1 cellular context compared by ENCODE assay signal in the genomic region with DNA sequence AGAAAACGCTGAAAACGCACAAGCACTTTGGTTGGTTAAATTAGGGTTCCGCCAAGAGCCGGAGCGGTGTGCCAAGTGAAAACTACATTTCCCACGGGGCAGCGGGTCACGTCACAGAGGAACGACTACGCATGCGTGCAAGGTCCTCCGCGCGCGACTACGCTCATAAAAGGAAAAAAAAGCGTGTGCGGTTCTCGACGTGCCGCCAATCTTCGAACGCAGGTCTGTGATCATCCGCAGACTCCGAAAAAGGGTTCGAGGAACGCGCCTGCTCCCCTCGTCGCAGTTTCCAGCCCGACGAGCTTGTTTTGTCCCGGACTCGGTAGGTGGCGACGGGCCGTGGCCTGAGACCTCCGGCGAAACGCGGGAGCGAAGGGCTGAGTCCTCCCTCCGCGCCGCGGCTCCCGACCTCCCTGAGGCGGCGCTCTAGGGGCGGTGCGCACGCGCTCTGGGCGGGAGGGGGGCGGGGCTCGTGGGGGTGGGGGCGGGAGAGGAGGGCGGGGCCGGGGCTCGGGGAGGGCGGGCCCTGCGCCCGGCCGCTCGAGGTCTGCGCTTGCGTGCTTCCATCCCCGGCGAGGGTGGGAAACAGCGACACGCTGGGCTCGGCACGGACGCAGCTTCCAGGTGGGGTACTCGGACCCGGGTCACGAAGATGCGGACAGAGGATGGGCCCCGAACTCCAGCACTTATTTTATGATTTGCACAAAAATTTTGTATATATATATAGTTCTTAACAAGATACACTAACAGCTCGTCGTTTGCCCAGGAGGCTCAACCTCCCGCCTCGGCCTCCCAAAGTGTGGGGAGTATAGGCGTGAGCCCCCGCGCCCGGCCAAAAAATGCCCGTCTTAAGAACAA.
TF ChIP-seq lines count a peak whose summit lies in the region.

A gene (plus strand): TSS at position 145 of the 858 bp plus-strand sequence. CDS start 27,150 bp downstream, outside the sequence.

TF ChIP-seq in K562, 482 proteins besides CTCF, POLR2A, EP300 and RAD21 (continued from another document and continues in another):
- TF ChIP-seq, protein P1, sequence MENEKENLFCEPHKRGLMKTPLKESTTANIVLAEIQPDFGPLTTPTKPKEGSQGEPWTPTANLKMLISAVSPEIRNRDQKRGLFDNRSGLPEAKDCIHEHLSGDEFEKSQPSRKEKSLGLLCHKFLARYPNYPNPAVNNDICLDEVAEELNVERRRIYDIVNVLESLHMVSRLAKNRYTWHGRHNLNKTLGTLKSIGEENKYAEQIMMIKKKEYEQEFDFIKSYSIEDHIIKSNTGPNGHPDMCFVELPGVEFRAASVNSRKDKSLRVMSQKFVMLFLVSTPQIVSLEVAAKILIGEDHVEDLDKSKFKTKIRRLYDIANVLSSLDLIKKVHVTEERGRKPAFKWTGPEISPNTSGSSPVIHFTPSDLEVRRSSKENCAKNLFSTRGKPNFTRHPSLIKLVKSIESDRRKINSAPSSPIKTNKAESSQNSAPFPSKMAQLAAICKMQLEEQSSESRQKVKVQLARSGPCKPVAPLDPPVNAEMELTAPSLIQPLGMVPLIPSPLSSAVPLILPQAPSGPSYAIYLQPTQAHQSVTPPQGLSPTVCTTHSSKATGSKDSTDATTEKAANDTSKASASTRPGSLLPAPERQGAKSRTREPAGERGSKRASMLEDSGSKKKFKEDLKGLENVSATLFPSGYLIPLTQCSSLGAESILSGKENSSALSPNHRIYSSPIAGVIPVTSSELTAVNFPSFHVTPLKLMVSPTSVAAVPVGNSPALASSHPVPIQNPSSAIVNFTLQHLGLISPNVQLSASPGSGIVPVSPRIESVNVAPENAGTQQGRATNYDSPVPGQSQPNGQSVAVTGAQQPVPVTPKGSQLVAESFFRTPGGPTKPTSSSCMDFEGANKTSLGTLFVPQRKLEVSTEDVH (IDR thresholded peaks at IDR 0.05; ENCODE audit: low read depth, partially characterized antibody) = peak; percentile 69
- TF ChIP-seq, protein P2, sequence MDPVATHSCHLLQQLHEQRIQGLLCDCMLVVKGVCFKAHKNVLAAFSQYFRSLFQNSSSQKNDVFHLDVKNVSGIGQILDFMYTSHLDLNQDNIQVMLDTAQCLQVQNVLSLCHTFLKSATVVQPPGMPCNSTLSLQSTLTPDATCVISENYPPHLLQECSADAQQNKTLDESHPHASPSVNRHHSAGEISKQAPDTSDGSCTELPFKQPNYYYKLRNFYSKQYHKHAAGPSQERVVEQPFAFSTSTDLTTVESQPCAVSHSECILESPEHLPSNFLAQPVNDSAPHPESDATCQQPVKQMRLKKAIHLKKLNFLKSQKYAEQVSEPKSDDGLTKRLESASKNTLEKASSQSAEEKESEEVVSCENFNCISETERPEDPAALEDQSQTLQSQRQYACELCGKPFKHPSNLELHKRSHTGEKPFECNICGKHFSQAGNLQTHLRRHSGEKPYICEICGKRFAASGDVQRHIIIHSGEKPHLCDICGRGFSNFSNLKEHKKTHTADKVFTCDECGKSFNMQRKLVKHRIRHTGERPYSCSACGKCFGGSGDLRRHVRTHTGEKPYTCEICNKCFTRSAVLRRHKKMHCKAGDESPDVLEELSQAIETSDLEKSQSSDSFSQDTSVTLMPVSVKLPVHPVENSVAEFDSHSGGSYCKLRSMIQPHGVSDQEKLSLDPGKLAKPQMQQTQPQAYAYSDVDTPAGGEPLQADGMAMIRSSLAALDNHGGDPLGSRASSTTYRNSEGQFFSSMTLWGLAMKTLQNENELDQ (CRISPR knock-in tag; IDR thresholded peaks at IDR 0.05; ENCODE audit: borderline replicate concordance) = no peak
- TF ChIP-seq CEBPB (tag; IDR thresholded peaks at IDR 0.05) (no peak), MCM7 (IDR thresholded peaks at IDR 0.05) (no peak), TAF9B (IDR thresholded peaks at IDR 0.05; ENCODE audit: partially characterized antibody) (peak; percentile 53), TOE1 (IDR thresholded peaks at IDR 0.05; ENCODE audit: borderline replicate concordance) (peak; percentile 50; the same call in 1 of the 2 replicates), TOE1 (CRISPR knock-in tag; IDR thresholded peaks at IDR 0.05; ENCODE audit: borderline replicate concordance, low read depth) (0 out of 2 replicates have a peak, but pooled peaks have one; percentile 30), PHF8 (IDR thresholded peaks at IDR 0.05; ENCODE audit: borderline replicate concordance, low read length) (peak; percentile 99), RBM25 (IDR thresholded peaks at IDR 0.05; ENCODE audit: low read depth, low read length, severe bottlenecking) (peak; percentile 22)
- TF ChIP-seq, protein P3, sequence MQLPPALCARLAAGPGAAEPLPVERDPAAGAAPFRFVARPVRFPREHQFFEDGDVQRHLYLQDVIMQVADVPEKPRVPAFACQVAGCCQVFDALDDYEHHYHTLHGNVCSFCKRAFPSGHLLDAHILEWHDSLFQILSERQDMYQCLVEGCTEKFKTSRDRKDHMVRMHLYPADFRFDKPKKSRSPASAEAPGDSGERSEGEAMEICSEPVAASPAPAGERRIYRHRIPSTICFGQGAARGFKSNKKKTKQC (CRISPR knock-in tag; IDR thresholded peaks at IDR 0.05) = no peak
- TF ChIP-seq, protein P4, sequence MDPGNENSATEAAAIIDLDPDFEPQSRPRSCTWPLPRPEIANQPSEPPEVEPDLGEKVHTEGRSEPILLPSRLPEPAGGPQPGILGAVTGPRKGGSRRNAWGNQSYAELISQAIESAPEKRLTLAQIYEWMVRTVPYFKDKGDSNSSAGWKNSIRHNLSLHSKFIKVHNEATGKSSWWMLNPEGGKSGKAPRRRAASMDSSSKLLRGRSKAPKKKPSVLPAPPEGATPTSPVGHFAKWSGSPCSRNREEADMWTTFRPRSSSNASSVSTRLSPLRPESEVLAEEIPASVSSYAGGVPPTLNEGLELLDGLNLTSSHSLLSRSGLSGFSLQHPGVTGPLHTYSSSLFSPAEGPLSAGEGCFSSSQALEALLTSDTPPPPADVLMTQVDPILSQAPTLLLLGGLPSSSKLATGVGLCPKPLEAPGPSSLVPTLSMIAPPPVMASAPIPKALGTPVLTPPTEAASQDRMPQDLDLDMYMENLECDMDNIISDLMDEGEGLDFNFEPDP (CRISPR knock-in tag; IDR thresholded peaks at IDR 0.05) = 0 out of 2 replicates have a peak, but pooled peaks have one; percentile 18
- TF ChIP-seq, protein P5, sequence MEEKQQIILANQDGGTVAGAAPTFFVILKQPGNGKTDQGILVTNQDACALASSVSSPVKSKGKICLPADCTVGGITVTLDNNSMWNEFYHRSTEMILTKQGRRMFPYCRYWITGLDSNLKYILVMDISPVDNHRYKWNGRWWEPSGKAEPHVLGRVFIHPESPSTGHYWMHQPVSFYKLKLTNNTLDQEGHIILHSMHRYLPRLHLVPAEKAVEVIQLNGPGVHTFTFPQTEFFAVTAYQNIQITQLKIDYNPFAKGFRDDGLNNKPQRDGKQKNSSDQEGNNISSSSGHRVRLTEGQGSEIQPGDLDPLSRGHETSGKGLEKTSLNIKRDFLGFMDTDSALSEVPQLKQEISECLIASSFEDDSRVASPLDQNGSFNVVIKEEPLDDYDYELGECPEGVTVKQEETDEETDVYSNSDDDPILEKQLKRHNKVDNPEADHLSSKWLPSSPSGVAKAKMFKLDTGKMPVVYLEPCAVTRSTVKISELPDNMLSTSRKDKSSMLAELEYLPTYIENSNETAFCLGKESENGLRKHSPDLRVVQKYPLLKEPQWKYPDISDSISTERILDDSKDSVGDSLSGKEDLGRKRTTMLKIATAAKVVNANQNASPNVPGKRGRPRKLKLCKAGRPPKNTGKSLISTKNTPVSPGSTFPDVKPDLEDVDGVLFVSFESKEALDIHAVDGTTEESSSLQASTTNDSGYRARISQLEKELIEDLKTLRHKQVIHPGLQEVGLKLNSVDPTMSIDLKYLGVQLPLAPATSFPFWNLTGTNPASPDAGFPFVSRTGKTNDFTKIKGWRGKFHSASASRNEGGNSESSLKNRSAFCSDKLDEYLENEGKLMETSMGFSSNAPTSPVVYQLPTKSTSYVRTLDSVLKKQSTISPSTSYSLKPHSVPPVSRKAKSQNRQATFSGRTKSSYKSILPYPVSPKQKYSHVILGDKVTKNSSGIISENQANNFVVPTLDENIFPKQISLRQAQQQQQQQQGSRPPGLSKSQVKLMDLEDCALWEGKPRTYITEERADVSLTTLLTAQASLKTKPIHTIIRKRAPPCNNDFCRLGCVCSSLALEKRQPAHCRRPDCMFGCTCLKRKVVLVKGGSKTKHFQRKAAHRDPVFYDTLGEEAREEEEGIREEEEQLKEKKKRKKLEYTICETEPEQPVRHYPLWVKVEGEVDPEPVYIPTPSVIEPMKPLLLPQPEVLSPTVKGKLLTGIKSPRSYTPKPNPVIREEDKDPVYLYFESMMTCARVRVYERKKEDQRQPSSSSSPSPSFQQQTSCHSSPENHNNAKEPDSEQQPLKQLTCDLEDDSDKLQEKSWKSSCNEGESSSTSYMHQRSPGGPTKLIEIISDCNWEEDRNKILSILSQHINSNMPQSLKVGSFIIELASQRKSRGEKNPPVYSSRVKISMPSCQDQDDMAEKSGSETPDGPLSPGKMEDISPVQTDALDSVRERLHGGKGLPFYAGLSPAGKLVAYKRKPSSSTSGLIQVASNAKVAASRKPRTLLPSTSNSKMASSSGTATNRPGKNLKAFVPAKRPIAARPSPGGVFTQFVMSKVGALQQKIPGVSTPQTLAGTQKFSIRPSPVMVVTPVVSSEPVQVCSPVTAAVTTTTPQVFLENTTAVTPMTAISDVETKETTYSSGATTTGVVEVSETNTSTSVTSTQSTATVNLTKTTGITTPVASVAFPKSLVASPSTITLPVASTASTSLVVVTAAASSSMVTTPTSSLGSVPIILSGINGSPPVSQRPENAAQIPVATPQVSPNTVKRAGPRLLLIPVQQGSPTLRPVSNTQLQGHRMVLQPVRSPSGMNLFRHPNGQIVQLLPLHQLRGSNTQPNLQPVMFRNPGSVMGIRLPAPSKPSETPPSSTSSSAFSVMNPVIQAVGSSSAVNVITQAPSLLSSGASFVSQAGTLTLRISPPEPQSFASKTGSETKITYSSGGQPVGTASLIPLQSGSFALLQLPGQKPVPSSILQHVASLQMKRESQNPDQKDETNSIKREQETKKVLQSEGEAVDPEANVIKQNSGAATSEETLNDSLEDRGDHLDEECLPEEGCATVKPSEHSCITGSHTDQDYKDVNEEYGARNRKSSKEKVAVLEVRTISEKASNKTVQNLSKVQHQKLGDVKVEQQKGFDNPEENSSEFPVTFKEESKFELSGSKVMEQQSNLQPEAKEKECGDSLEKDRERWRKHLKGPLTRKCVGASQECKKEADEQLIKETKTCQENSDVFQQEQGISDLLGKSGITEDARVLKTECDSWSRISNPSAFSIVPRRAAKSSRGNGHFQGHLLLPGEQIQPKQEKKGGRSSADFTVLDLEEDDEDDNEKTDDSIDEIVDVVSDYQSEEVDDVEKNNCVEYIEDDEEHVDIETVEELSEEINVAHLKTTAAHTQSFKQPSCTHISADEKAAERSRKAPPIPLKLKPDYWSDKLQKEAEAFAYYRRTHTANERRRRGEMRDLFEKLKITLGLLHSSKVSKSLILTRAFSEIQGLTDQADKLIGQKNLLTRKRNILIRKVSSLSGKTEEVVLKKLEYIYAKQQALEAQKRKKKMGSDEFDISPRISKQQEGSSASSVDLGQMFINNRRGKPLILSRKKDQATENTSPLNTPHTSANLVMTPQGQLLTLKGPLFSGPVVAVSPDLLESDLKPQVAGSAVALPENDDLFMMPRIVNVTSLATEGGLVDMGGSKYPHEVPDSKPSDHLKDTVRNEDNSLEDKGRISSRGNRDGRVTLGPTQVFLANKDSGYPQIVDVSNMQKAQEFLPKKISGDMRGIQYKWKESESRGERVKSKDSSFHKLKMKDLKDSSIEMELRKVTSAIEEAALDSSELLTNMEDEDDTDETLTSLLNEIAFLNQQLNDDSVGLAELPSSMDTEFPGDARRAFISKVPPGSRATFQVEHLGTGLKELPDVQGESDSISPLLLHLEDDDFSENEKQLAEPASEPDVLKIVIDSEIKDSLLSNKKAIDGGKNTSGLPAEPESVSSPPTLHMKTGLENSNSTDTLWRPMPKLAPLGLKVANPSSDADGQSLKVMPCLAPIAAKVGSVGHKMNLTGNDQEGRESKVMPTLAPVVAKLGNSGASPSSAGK (IDR thresholded peaks at IDR 0.05) = peak; percentile 87
- TF ChIP-seq, protein P6, sequence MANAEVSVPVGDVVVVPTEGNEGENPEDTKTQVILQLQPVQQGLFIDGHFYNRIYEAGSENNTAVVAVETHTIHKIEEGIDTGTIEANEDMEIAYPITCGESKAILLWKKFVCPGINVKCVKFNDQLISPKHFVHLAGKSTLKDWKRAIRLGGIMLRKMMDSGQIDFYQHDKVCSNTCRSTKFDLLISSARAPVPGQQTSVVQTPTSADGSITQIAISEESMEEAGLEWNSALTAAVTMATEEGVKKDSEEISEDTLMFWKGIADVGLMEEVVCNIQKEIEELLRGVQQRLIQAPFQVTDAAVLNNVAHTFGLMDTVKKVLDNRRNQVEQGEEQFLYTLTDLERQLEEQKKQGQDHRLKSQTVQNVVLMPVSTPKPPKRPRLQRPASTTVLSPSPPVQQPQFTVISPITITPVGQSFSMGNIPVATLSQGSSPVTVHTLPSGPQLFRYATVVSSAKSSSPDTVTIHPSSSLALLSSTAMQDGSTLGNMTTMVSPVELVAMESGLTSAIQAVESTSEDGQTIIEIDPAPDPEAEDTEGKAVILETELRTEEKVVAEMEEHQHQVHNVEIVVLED (CRISPR knock-in tag; IDR thresholded peaks at IDR 0.05) = peak; percentile 91
- TF ChIP-seq, protein P7, sequence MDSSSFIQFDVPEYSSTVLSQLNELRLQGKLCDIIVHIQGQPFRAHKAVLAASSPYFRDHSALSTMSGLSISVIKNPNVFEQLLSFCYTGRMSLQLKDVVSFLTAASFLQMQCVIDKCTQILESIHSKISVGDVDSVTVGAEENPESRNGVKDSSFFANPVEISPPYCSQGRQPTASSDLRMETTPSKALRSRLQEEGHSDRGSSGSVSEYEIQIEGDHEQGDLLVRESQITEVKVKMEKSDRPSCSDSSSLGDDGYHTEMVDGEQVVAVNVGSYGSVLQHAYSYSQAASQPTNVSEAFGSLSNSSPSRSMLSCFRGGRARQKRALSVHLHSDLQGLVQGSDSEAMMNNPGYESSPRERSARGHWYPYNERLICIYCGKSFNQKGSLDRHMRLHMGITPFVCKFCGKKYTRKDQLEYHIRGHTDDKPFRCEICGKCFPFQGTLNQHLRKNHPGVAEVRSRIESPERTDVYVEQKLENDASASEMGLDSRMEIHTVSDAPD (CRISPR knock-in tag; IDR thresholded peaks at IDR 0.05) = no peak
- TF ChIP-seq, protein P8, sequence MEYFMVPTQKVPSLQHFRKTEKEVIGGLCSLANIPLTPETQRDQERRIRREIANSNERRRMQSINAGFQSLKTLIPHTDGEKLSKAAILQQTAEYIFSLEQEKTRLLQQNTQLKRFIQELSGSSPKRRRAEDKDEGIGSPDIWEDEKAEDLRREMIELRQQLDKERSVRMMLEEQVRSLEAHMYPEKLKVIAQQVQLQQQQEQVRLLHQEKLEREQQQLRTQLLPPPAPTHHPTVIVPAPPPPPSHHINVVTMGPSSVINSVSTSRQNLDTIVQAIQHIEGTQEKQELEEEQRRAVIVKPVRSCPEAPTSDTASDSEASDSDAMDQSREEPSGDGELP (CRISPR knock-in tag; IDR thresholded peaks at IDR 0.05; ENCODE audit: borderline replicate concordance) = peak; percentile 56; the same call in 1 of the 2 replicates
- TF ChIP-seq, protein P9, sequence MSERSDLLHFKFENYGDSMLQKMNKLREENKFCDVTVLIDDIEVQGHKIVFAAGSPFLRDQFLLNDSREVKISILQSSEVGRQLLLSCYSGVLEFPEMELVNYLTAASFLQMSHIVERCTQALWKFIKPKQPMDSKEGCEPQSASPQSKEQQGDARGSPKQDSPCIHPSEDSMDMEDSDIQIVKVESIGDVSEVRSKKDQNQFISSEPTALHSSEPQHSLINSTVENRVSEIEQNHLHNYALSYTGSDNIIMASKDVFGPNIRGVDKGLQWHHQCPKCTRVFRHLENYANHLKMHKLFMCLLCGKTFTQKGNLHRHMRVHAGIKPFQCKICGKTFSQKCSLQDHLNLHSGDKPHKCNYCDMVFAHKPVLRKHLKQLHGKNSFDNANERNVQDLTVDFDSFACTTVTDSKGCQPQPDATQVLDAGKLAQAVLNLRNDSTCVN (CRISPR knock-in tag; IDR thresholded peaks at IDR 0.05) = no peak; the same call in 1 of the 2 replicates
